Comparison of ENCODE assay signal across 11 cellular contexts in the genomic region with DNA sequence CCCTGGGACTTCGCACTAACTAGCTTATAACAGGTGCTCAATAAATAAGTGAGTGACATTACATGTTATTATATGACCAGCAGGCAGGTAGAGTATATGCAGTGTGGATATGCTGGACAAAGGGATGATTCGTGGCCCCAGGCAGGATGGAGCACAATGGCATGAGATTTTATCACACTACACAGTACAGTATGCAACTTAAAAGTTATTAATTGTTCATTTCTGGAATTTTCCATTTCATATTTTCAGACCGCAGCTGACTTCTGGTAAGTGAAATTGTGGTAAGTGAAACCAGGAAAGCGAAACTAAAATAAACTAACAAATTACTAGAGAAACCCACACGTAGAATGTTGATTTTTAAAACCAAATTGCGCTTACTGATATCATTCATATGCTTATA. TPM values are rescaled to one million over a fixed set of nuclear protein-coding genes. Genes with fewer than 3 reads are reported as not detected.
DNase-seq lines count a peak whose midpoint lies in the region; ATAC-seq, FAIRE-seq and TF ChIP-seq lines count a peak whose summit lies in the region.
"Had no signal": no experiment of that assay in that cellular context is flagged by ENCODE, and none has a peak within 500 bp of the region (broad histone marks: within the 10 kb centered on the region; RNA-seq: fewer than 3 reads in every experiment).

No MANE protein-coding gene starts in this region.

- intact Hi-C loops in adrenal gland (cut with DNase I): no loop called here

- WGBS in adrenal gland, 4 donors: 69 to 78% (median 76%) methylated on average over 6 of the region's 6 CpGs

- peak; percentile 75 for FAIRE-seq in GM12891 (lab: Jason Lieb, UNC)
- FAIRE-seq: H54 had no signal

- peaks cover 18% of the 10 kb centered on the region for H3K4me1 ChIP-seq in adipocyte (ENCODE audit: control insufficient read depth, insufficient read depth, low read length)
- peaks cover 9 to 26% of the 10 kb centered on the region in 2 donors for H3K4me1 ChIP-seq in adrenal gland (replicated peaks in 1 of 2)

- no peak overlapping the region for H3K27ac Mint-ChIP-seq in neural crest cell (ENCODE audit: unreplicated experiment)

- no peak overlapping the region for H3K27ac ChIP-seq in adrenal gland
- H3K27ac ChIP-seq: brain microvascular endothelial cell, right lobe of liver had no signal

- ATAC-seq in HG03432 (IDR thresholded peaks at IDR 0.05; ENCODE audit: unreplicated experiment): no peak
- ATAC-seq: left lung, right lobe of liver had no signal

- peak overlapping the region; percentile 21 for H3K4me3 Mint-ChIP-seq in neural crest cell

- no peak overlapping the region for H3K4me3 ChIP-seq in adipocyte (ENCODE audit: low read length)
- H3K4me3 ChIP-seq in adrenal gland: peak overlapping the region in 1 of 4 donors; percentile 20
- H3K4me3 ChIP-seq: right lobe of liver had no signal

- H3K4me1 Mint-ChIP-seq in neural crest cell: peaks cover 25% of the 10 kb centered on the region

- no peaks in the 10 kb centered on the region for H3K27me3 ChIP-seq in adipocyte (replicated peaks; ENCODE audit: control insufficient read depth, insufficient read depth, low read length)
- no peaks in the 10 kb centered on the region for H3K27me3 ChIP-seq in adrenal gland
- H3K27me3 ChIP-seq: brain microvascular endothelial cell, left lung, right lobe of liver had no signal

- TF ChIP-seq CTCF in neural crest cell (conservative IDR thresholded peaks at IDR 0.05): no peak
- no peak for TF ChIP-seq CTCF in adrenal gland (IDR thresholded peaks at IDR 0.05)

- H3K9me3 Mint-ChIP-seq in neural crest cell: peaks cover 6% of the 10 kb centered on the region

- H3K9me3 ChIP-seq in adipocyte (ENCODE audit: control insufficient read depth, low read length) (peaks cover 15% of the 10 kb centered on the region), adrenal gland (replicated peaks in 1 of 3) (peaks cover 0 to 4% (median 0%) of the 10 kb centered on the region in 3 donors)
- H3K9me3 ChIP-seq: right lobe of liver had no signal

- H3K36me3 ChIP-seq in adipocyte (ENCODE audit: control insufficient read depth, insufficient read depth, low read length, severe bottlenecking) (no peaks in the 10 kb centered on the region), adrenal gland (replicated peaks in 1 of 2) (no peaks in the 10 kb centered on the region)
- H3K36me3 ChIP-seq: brain microvascular endothelial cell, left lung, right lobe of liver had no signal

- H3K27me3 Mint-ChIP-seq in neural crest cell (ENCODE audit: low read depth): no peaks in the 10 kb centered on the region

- no peak for TF ChIP-seq POLR2A in GM12891 (IDR thresholded peaks at IDR 0.05; ENCODE audit: low read depth, low read length)
- no peak for TF ChIP-seq POLR2A in adrenal gland (IDR thresholded peaks at IDR 0.05)

- H3K9ac ChIP-seq in adipocyte (ENCODE audit: low read length): no peak overlapping the region

- H3K36me3 Mint-ChIP-seq in neural crest cell (ENCODE audit: low read depth): peaks cover 15% of the 10 kb centered on the region

- DNase-seq in GM12891 (ENCODE audit: insufficient read length, low spot score): no peak
- peak; percentile 75 for DNase-seq in OCI-M1 (lab: John Stamatoyannopoulos, UW)
- DNase-seq in adipocyte (ENCODE audit: low read depth): peak; percentile 7
- DNase-seq in neural crest cell (ENCODE audit: low read depth, low spot score): no peak
- no peak for DNase-seq in germinal center (ENCODE audit: low spot score)
- no peak for DNase-seq in adrenal gland
- DNase-seq: brain microvascular endothelial cell, left lung, right lobe of liver had no signal

TF ChIP-seq in GM12891, 5 proteins besides CTCF, POLR2A, EP300 and RAD21:
- no peak for TF ChIP-seq POLR2AphosphoS5 (IDR thresholded peaks at IDR 0.05; ENCODE audit: low read depth, low read length)
- TF ChIP-seq SPI1 (IDR thresholded peaks at IDR 0.05; ENCODE audit: low read depth, low read length): no peak
- no peak for TF ChIP-seq PAX5 (IDR thresholded peaks at IDR 0.05; ENCODE audit: insufficient read depth, low read length, severe bottlenecking)
- TF ChIP-seq POU2F2 (IDR thresholded peaks at IDR 0.05; ENCODE audit: low read depth, low read length): no peak
- TF ChIP-seq TAF1 (IDR thresholded peaks at IDR 0.05; ENCODE audit: low read depth, low read length): no peak

RNA-seq across cellular contexts. Expression of a gene that starts 3.3 kb away (rescaled TPM):
- polyA plus RNA-seq in GM12891 (2012; ENCODE audit: low read depth, missing spikeins): 3.9 TPM
- total RNA-seq in neural crest cell (17.3 and 18.5 TPM in 2 replicates), adrenal gland (10 to 100 TPM; 10.5 to 29.8 (median 18.0) TPM)
- 10 to 100 TPM in 1 of 3 donors, 1 to 10 TPM in 2; 2.8 to 19.9 (median 4.5) TPM for polyA plus RNA-seq in adrenal gland

Comparison
In these comparisons a context has a peak if more than half of its experiments do, and no peak if none do; other contexts are left out.
1. DNase-seq: peak in OCI-M1 (single experiment) and adipocyte (single experiment); none in GM12891 (single experiment), neural crest cell (single experiment), germinal center (single experiment) and adrenal gland (0 of 7).